1 cellular context compared by ENCODE assay signal in the genomic region with DNA sequence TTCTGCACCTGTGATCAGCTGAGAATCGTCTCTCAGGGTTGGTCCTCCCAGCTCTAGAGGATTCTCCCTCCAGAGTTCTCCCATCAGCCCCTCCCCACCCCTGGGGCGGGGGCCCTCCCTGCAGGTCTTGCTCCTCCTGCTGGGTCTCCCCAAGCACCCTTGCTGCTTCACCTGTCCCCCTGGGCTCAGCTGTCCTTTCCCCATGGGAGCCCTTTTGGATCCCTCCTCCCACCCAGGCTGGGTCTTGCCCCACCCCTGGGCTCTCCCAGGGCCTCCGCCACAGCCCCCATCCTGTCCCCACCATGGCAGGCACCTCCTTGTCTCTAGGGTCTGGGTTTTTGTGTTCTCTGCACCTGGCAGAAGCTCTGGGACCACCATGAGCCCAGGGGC.
TF ChIP-seq lines count a peak whose summit lies in the region.

No MANE protein-coding gene starts in this region.

TF ChIP-seq in WTC11, 78 proteins besides CTCF, POLR2A, EP300 and RAD21 (continued from another document):
- TF ChIP-seq, protein P1, sequence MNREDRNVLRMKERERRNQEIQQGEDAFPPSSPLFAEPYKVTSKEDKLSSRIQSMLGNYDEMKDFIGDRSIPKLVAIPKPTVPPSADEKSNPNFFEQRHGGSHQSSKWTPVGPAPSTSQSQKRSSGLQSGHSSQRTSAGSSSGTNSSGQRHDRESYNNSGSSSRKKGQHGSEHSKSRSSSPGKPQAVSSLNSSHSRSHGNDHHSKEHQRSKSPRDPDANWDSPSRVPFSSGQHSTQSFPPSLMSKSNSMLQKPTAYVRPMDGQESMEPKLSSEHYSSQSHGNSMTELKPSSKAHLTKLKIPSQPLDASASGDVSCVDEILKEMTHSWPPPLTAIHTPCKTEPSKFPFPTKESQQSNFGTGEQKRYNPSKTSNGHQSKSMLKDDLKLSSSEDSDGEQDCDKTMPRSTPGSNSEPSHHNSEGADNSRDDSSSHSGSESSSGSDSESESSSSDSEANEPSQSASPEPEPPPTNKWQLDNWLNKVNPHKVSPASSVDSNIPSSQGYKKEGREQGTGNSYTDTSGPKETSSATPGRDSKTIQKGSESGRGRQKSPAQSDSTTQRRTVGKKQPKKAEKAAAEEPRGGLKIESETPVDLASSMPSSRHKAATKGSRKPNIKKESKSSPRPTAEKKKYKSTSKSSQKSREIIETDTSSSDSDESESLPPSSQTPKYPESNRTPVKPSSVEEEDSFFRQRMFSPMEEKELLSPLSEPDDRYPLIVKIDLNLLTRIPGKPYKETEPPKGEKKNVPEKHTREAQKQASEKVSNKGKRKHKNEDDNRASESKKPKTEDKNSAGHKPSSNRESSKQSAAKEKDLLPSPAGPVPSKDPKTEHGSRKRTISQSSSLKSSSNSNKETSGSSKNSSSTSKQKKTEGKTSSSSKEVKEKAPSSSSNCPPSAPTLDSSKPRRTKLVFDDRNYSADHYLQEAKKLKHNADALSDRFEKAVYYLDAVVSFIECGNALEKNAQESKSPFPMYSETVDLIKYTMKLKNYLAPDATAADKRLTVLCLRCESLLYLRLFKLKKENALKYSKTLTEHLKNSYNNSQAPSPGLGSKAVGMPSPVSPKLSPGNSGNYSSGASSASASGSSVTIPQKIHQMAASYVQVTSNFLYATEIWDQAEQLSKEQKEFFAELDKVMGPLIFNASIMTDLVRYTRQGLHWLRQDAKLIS (CRISPR knock-in tag; IDR thresholded peaks at IDR 0.05; ENCODE audit: borderline replicate concordance) = no peak
- no peak for TF ChIP-seq ZNF317 (CRISPR knock-in tag; IDR thresholded peaks at IDR 0.05; ENCODE audit: borderline replicate concordance, low read depth)
- TF ChIP-seq NR3C1 (CRISPR knock-in tag; conservative IDR thresholded peaks at IDR 0.05; ENCODE audit: low read depth) = no peak
- TF ChIP-seq CBFB (CRISPR knock-in tag; IDR thresholded peaks at IDR 0.05; ENCODE audit: low read depth) = no peak
